In the genomic region with DNA sequence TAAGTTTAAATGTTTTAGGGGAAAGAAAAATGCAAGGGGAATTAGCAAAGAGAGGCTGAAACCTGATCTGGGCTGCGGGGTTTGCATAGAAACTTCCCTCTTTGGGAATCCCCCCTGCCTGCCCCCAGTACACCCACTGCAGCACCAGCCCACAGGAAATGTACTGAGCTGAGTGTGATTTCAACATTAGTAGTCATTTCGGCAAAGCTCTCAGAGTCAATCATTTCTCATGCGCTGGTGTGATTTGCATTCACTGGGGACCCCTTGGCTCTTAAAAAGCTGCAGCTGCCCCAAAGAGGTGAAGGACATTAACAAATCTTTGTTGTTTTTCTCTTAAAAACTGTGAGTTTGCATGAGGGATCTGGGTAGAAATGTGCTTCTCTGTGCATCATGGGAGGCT, we compare ENCODE assay signal across 8 cellular contexts.
DNase-seq lines count a peak whose midpoint lies in the region; ATAC-seq and TF ChIP-seq lines count a peak whose summit lies in the region.
"Had no signal": no experiment of that assay in that cellular context is flagged by ENCODE, and none has a peak within 500 bp of the region (broad histone marks: within the 10 kb centered on the region; RNA-seq: fewer than 3 reads in every experiment).

No MANE protein-coding gene starts in this region.

- CTCF ChIA-PET in MCF 10A (lab: Yijun Ruan, JAX): interaction anchor here (0.6 to 2.2 kb wide), 7 partner anchors 13 to 516 kb away, joined by 3 to 7 read pairs (median 3); no protein-coding TSS in a partner anchor

- no peak overlapping the region for H3K4me3 Mint-ChIP-seq in MCF 10A (ENCODE audit: unreplicated experiment)

- no TSS peak for BruUV-seq in MCF 10A (replicated peaks; lab: Mats Ljungman, UMichigan)

- intact Hi-C loops in MCF 10A (cut with micrococcal nuclease): loop anchor here (1.0 kb wide), 1 partner anchor 45 kb away; no protein-coding TSS in a partner anchor

- DNase-seq in stimulated activated CD8-positive, alpha-beta memory T cell treated with anti-CD3 and anti-CD28 coated beads, Interleukin-4, amount 100 ng/mL, for 48 hours: peak; percentile 26
- DNase-seq in NCI-H2171 treated with DMSO at 0.1 percent for 48 hours (lab: John Stamatoyannopoulos, UW): no peak
- DNase-seq in COLO668 (lab: John Stamatoyannopoulos, UW; ENCODE audit: unreplicated experiment): no peak
- DNase-seq in MCF 10A (ENCODE audit: unreplicated experiment): no peak
- DNase-seq: NCI-H187 treated with DMSO at 0.1 percent for 48 hours had no signal

- no peak overlapping the region for H3K27ac Mint-ChIP-seq in MCF 10A (ENCODE audit: low read depth, unreplicated experiment)

- H3K4me1 Mint-ChIP-seq in MCF 10A (ENCODE audit: insufficient read depth, unreplicated experiment): peaks cover 18% of the 10 kb centered on the region

- H3K9me3 Mint-ChIP-seq in MCF 10A (ENCODE audit: unreplicated experiment): no peaks in the 10 kb centered on the region

- no peaks in the 10 kb centered on the region for H3K36me3 Mint-ChIP-seq in MCF 10A (ENCODE audit: insufficient read depth, unreplicated experiment)

- POLR2A ChIA-PET in MCF 10A (lab: Yijun Ruan, JAX): interaction anchor here (0.7 to 0.8 kb wide), 2 partner anchors 9 to 20 kb away, joined by 3 read pairs; no protein-coding TSS in a partner anchor

- no peaks in the 10 kb centered on the region for H3K27me3 Mint-ChIP-seq in MCF 10A (ENCODE audit: insufficient read depth, unreplicated experiment)

- ATAC-seq in GM19035 (IDR thresholded peaks at IDR 0.05; ENCODE audit: unreplicated experiment): peak; percentile 82
- peak; percentile 81 for ATAC-seq in HG02571 (IDR thresholded peaks at IDR 0.05; ENCODE audit: unreplicated experiment)
- ATAC-seq in HG03558 (IDR thresholded peaks at IDR 0.05; ENCODE audit: extremely low read depth, unreplicated experiment): peak; percentile 74

- TF ChIP-seq CTCF in MCF 10A (IDR thresholded peaks at IDR 0.05; ENCODE audit: unreplicated experiment): no peak
